ENCODE assay signal across 25 cellular contexts in genomic region chr4:7736436-7737267, GRCh38.
A peak's percentile ranks its signal among the peaks of the same experiment; 100 is the strongest.
DNase-seq lines count a peak whose midpoint lies in the region; ATAC-seq, FAIRE-seq and TF ChIP-seq lines count a peak whose summit lies in the region.
"Had no signal": no experiment of that assay in that cellular context is flagged by ENCODE, and none has a peak within 500 bp of the region (broad histone marks: within the 10 kb centered on the region; RNA-seq: fewer than 3 reads in every experiment).

No MANE protein-coding gene starts in this region.

- no peaks in the 10 kb centered on the region for H4K20me1 ChIP-seq in SK-N-SH (ENCODE audit: insufficient read depth)

- 68% methylated on average over 11 of the region's 31 CpGs for WGBS in A549 (ENCODE audit: missing lambda C conversion rate)
- 93% methylated on average over 6 of the region's 31 CpGs for WGBS in SK-N-SH (ENCODE audit: low lambda C conversion rate)
- WGBS in tibial nerve, 2 donors, result 77 to 82% methylated on average over 22 to 31 of the region's 31 CpGs

- ATAC-seq in A549 (peak in 1 of 2 experiments; percentile 50; a peak in 3 of 6 replicates), sciatic nerve (no peak)
- ATAC-seq: activated naive CD8-positive, alpha-beta T cell treated with anti-CD3 and anti-CD28 coated beads, Interleukin-2, amount 50 U/mL, for 24 hours; natural killer cell; stimulated activated effector memory CD8-positive, alpha-beta T cell treated with anti-CD3 and anti-CD28 coated beads, Interleukin-12 subunit alpha, Interleukin-12 subunit beta, amount 100 ng/mL, for 72 hours; T-cell had no signal

- H3F3A ChIP-seq in SK-N-SH (replicated peaks; ENCODE audit: insufficient read depth), result no peaks in the 10 kb centered on the region

- POLR2A ChIA-PET in A549 (lab: Yijun Ruan, JAX) (no interaction called here), SK-N-SH (lab: Yijun Ruan, JAX) (no interaction called here)

- H3K4me2 ChIP-seq in A549 (no peak overlapping the region), SK-N-SH (no peak overlapping the region)
- H3K4me2 ChIP-seq: hepatocyte had no signal

- H3K4me1 ChIP-seq in A549 (no peaks in the 10 kb centered on the region), SK-N-SH (ENCODE audit: control insufficient read depth in 1 of 2, insufficient read depth in 2 of 2, low read depth in 1 of 2, low read length in 1 of 2) (no peaks in the 10 kb centered on the region), tibial nerve (no peaks in the 10 kb centered on the region)
- H3K4me1 ChIP-seq: suprapubic skin, vagina had no signal

- H3K36me3 ChIP-seq in SK-N-SH (replicated peaks in 1 of 2; ENCODE audit: control insufficient read depth in 1 of 2, insufficient read depth in 2 of 2, low read length in 1 of 2), result no peaks in the 10 kb centered on the region
- H3K36me3 ChIP-seq in tibial nerve, result peaks cover 0 to 91% (median 0%) of the 10 kb centered on the region in 3 donors
- H3K36me3 ChIP-seq: suprapubic skin, vagina had no signal

- H3K9me3 ChIP-seq in A549 (no peaks in the 10 kb centered on the region), SK-N-SH (no peaks in the 10 kb centered on the region), tibial nerve (peaks cover 0 to 4% (median 0%) of the 10 kb centered on the region in 4 donors)
- H3K9me3 ChIP-seq: suprapubic skin, vagina had no signal

- H3K9me2 ChIP-seq in SK-N-SH, result no peaks in the 10 kb centered on the region

- no peak overlapping the region for H3K27ac ChIP-seq in A549
- no peak overlapping the region for H3K27ac ChIP-seq in SK-N-SH (ENCODE audit: low read depth in 2 of 2, low read length in 1 of 2)
- H3K27ac ChIP-seq in tibial nerve, result no peak overlapping the region
- H3K27ac ChIP-seq: hepatocyte, suprapubic skin, vagina had no signal

- TF ChIP-seq POLR2A in A549 (IDR thresholded peaks at IDR 0.05; ENCODE audit: low read length) (no peak), H54 (IDR thresholded peaks at IDR 0.05; ENCODE audit: low read depth, low read length) (no peak), tibial nerve (IDR thresholded peaks at IDR 0.05) (no peak)

- no peak overlapping the region for H3K9ac ChIP-seq in SK-N-SH

- no peak overlapping the region for H3K4me3 ChIP-seq in A549
- no peak overlapping the region for H3K4me3 ChIP-seq in SK-N-SH (ENCODE audit: low read depth in 2 of 2, low read length in 1 of 2)
- H3K4me3 ChIP-seq in tibial nerve, result no peak overlapping the region
- H3K4me3 ChIP-seq: hepatocyte, suprapubic skin, vagina had no signal

- H2AFZ ChIP-seq in SK-N-SH (ENCODE audit: low read depth), result no peak overlapping the region
- H2AFZ ChIP-seq: hepatocyte had no signal

- DNase-seq in A549 (ENCODE audit: low read depth in 1 of 2, low spot score in 1 of 2), result no peak
- DNase-seq in H54 (ENCODE audit: insufficient read length, low spot score), result peak; percentile 61
- no peak for DNase-seq in SK-N-SH
- peak; percentile 74 for DNase-seq in islet precursor cell
- no peak for DNase-seq in pons (ENCODE audit: low spot score)
- DNase-seq in NK-92 treated with Interleukin-12 subunit alpha and Interleukin-12 subunit beta, amount 100 ng/mL, for 24 hours (lab: John Stamatoyannopoulos, UW), result no peak
- DNase-seq in sciatic nerve (ENCODE audit: low spot score), result no peak
- DNase-seq in tibial nerve (ENCODE audit: low spot score in 2 of 2), result no peak
- DNase-seq: activated CD4-positive, alpha-beta T cell treated with anti-CD3 and anti-CD28 coated beads, Interleukin-2, amount 50 U/mL, for 1 hour; activated effector memory CD4-positive, alpha-beta T cell treated with Interleukin-2 at 50 U/mL for 16 hours; activated naive CD8-positive, alpha-beta T cell treated with anti-CD3 and anti-CD28 coated beads, Interleukin-2, amount 50 U/mL, for 24 hours; CD4-positive, CD25-positive, alpha-beta regulatory T cell; foreskin fibroblast; mesendoderm; natural killer cell; NCI-H1092; NCI-H2081; NCI-H510A; T-cell had no signal

- FAIRE-seq in A549 (lab: Jason Lieb, UNC), result no peak
- FAIRE-seq in H54 (lab: Jason Lieb, UNC), result no peak
- FAIRE-seq: bronchial epithelial cell, GM12891 had no signal

- no peak for TF ChIP-seq EP300 in A549 (IDR thresholded peaks at IDR 0.05)
- no peak for TF ChIP-seq EP300 in SK-N-SH (IDR thresholded peaks at IDR 0.05; ENCODE audit: borderline replicate concordance in 1 of 2, low read depth in 1 of 2, low read length in 1 of 2)
- TF ChIP-seq EP300 in tibial nerve (IDR thresholded peaks at IDR 0.05), result no peak

- H3K27me3 ChIP-seq in SK-N-SH (ENCODE audit: insufficient read depth), result no peaks in the 10 kb centered on the region
- H3K27me3 ChIP-seq in tibial nerve, result no peaks in the 10 kb centered on the region
- H3K27me3 ChIP-seq: hepatocyte, suprapubic skin, vagina had no signal

- no peak for TF ChIP-seq RAD21 in A549 (conservative IDR thresholded peaks at IDR 0.05 in 1 of 2, IDR thresholded peaks at IDR 0.05 in 1 of 2)
- TF ChIP-seq RAD21 in SK-N-SH (IDR thresholded peaks at IDR 0.05; ENCODE audit: low read length), result no peak

- CTCF ChIA-PET in A549 (lab: Yijun Ruan, JAX) (interaction anchor here (1.5 kb wide), 1 partner anchor 17 kb away, joined by 8 read pairs; no protein-coding TSS in a partner anchor), SK-N-SH (lab: Yijun Ruan, JAX) (interaction anchor here (1.8 to 1.9 kb wide), 2 partner anchors 16 to 66 kb away, joined by 5 to 10 read pairs; no protein-coding TSS in a partner anchor)

- H3K79me2 ChIP-seq in SK-N-SH (ENCODE audit: insufficient read depth), result no peaks in the 10 kb centered on the region
- H3K79me2 ChIP-seq: hepatocyte had no signal

- TF ChIP-seq CTCF in A549 (IDR thresholded peaks at IDR 0.05) (no peak), SK-N-SH (IDR thresholded peaks at IDR 0.05) (no peak), tibial nerve (IDR thresholded peaks at IDR 0.05) (no peak)

- intact Hi-C loops in sciatic nerve (cut with DNase I), result no loop called here

TF ChIP-seq in A549, 52 proteins besides CTCF, POLR2A, EP300 and RAD21:
- TF ChIP-seq CHD4 (IDR thresholded peaks at IDR 0.05; ENCODE audit: borderline replicate concordance) (no peak), PHF8 (IDR thresholded peaks at IDR 0.05; ENCODE audit: borderline replicate concordance, low read depth) (no peak), HMGXB4 (CRISPR knock-in tag; IDR thresholded peaks at IDR 0.05; ENCODE audit: borderline replicate concordance) (no peak), ZFP36 (IDR thresholded peaks at IDR 0.05; ENCODE audit: borderline replicate concordance, partially characterized antibody) (peak; percentile 79), RFX5 (IDR thresholded peaks at IDR 0.05) (no peak)

TF ChIP-seq in SK-N-SH, 30 proteins besides CTCF, POLR2A, EP300 and RAD21:
- TF ChIP-seq REST (IDR thresholded peaks at IDR 0.05; ENCODE audit: low read depth, low read length) (peak; percentile 91), POLR2AphosphoS5 (IDR thresholded peaks at IDR 0.05; ENCODE audit: low read depth, low read length) (no peak)

Comparison
In these comparisons a context has a peak if more than half of its experiments do, and no peak if none do; other contexts are left out.
1. DNase-seq: peak in H54 (single experiment) and islet precursor cell (single experiment); none in A549 (0 of 2), SK-N-SH (single experiment), pons (single experiment), NK-92 treated with Interleukin-12 subunit alpha and Interleukin-12 subunit beta, amount 100 ng/mL, for 24 hours (single experiment), sciatic nerve (single experiment) and tibial nerve (0 of 2).
2. Of the 12 proteins assayed by ChIP-seq in both A549 and SK-N-SH: peak only in A549: none; only in SK-N-SH: REST; in both: none; in neither: 11.